Comparison of ENCODE assay signal across 8 cellular contexts in genomic region chr14:63642656-63643382, GRCh38. TPM values are rescaled to one million over a fixed set of nuclear protein-coding genes. Genes with fewer than 3 reads are reported as not detected.
A peak's percentile ranks its signal among the peaks of the same experiment; 100 is the strongest.
DNase-seq lines count a peak whose midpoint lies in the region; ATAC-seq lines count a peak whose summit lies in the region.

No MANE protein-coding gene starts in this region.

- H3K4me1 Mint-ChIP-seq in T-helper 1 cell treated with Interleukin-12 subunit alpha and Interleukin-12 subunit beta and Interleukin-4 antibody, amounts not matched to agents 30 μg/mL and 1 μg/mL, for 36 hours (ENCODE audit: low read depth) = peaks cover 22% of the 10 kb centered on the region
- H3K4me1 Mint-ChIP-seq in activated CD8-positive, alpha-beta T cell treated with anti-CD3 and anti-CD28 coated beads, Interleukin-2, amount 10 ng/mL, durations not matched to agents 7 days and 5 days (ENCODE audit: low read depth) = peaks cover 30% of the 10 kb centered on the region

- H3K27me3 Mint-ChIP-seq in T-helper 1 cell treated with Interleukin-12 subunit alpha and Interleukin-12 subunit beta and Interleukin-4 antibody, amounts not matched to agents 30 μg/mL and 1 μg/mL, for 36 hours (ENCODE audit: low read depth) = no peaks in the 10 kb centered on the region
- no peaks in the 10 kb centered on the region for H3K27me3 Mint-ChIP-seq in activated CD8-positive, alpha-beta T cell treated with anti-CD3 and anti-CD28 coated beads, Interleukin-2, amount 10 ng/mL, durations not matched to agents 7 days and 5 days (ENCODE audit: low read depth)

- H3K4me3 Mint-ChIP-seq in T-helper 1 cell treated with Interleukin-12 subunit alpha and Interleukin-12 subunit beta and Interleukin-4 antibody, amounts not matched to agents 30 μg/mL and 1 μg/mL, for 36 hours = peak overlapping the region; percentile 90
- H3K4me3 Mint-ChIP-seq in activated CD8-positive, alpha-beta T cell treated with anti-CD3 and anti-CD28 coated beads, Interleukin-2, amount 10 ng/mL, durations not matched to agents 7 days and 5 days = peak overlapping the region; percentile 76

- H3K9ac ChIP-seq in iPS-18a (ENCODE audit: low read length) = peak overlapping the region; percentile 90

- DNase-seq in T-helper 1 cell (no peak), NCI-H510A treated with DMSO at 0.1 percent for 48 hours (lab: John Stamatoyannopoulos, UW) (no peak)
- no peak for DNase-seq in activated CD8-positive, alpha-beta T cell treated with anti-CD3 and anti-CD28 coated beads, Interleukin-2, amount 10 ng/mL, durations not matched to agents 7 days and 5 days

- H3K9me3 ChIP-seq in iPS-18a (ENCODE audit: control insufficient read depth, low read depth, low read length) = no peaks in the 10 kb centered on the region

- no peaks in the 10 kb centered on the region for H3K36me3 ChIP-seq in iPS-18a (ENCODE audit: control insufficient read depth, low read depth, low read length)

- CTCF ChIA-PET in activated CD8-positive, alpha-beta T cell treated with anti-CD3 and anti-CD28 coated beads, Interleukin-2, amount 10 ng/mL, durations not matched to agents 7 days and 5 days (lab: Charles Lee) = interaction anchor here (0.9 to 3.6 kb wide), 13 partner anchors 8 to 266 kb away, joined by 3 to 32 read pairs (median 3); no protein-coding TSS in a partner anchor

- POLR2A ChIA-PET in activated CD8-positive, alpha-beta T cell treated with anti-CD3 and anti-CD28 coated beads, Interleukin-2, amount 10 ng/mL, durations not matched to agents 7 days and 5 days (lab: Charles Lee) = interaction anchor here (0.5 to 2.7 kb wide), 6 partner anchors 8 to 449 kb away, joined by 3 to 32 read pairs (median 7); partner anchors contain the start of gene PPP2R5E

- no peak for ATAC-seq in activated CD8-positive, alpha-beta T cell treated with anti-CD3 and anti-CD28 coated beads, Interleukin-2, amount 10 ng/mL, durations not matched to agents 7 days and 5 days
- no peak for ATAC-seq in HG02588 (IDR thresholded peaks at IDR 0.05; ENCODE audit: unreplicated experiment)
- no peak for ATAC-seq in HG03045 (IDR thresholded peaks at IDR 0.05; ENCODE audit: unreplicated experiment)

- H3K27me3 ChIP-seq in iPS-18a (ENCODE audit: control insufficient read depth, insufficient read depth, low read length) = no peaks in the 10 kb centered on the region

- no peaks in the 10 kb centered on the region for H3K9me3 Mint-ChIP-seq in T-helper 1 cell treated with Interleukin-12 subunit alpha and Interleukin-12 subunit beta and Interleukin-4 antibody, amounts not matched to agents 30 μg/mL and 1 μg/mL, for 36 hours
- H3K9me3 Mint-ChIP-seq in activated CD8-positive, alpha-beta T cell treated with anti-CD3 and anti-CD28 coated beads, Interleukin-2, amount 10 ng/mL, durations not matched to agents 7 days and 5 days (ENCODE audit: insufficient read depth) = no peaks in the 10 kb centered on the region

- H3K36me3 Mint-ChIP-seq in T-helper 1 cell treated with Interleukin-12 subunit alpha and Interleukin-12 subunit beta and Interleukin-4 antibody, amounts not matched to agents 30 μg/mL and 1 μg/mL, for 36 hours (ENCODE audit: low read depth) = peaks cover 14% of the 10 kb centered on the region
- H3K36me3 Mint-ChIP-seq in activated CD8-positive, alpha-beta T cell treated with anti-CD3 and anti-CD28 coated beads, Interleukin-2, amount 10 ng/mL, durations not matched to agents 7 days and 5 days (ENCODE audit: low read depth) = peaks cover 20% of the 10 kb centered on the region

- H3K27ac Mint-ChIP-seq in T-helper 1 cell treated with Interleukin-12 subunit alpha and Interleukin-12 subunit beta and Interleukin-4 antibody, amounts not matched to agents 30 μg/mL and 1 μg/mL, for 36 hours = peak overlapping the region; percentile 90
- peak overlapping the region; percentile 92 for H3K27ac Mint-ChIP-seq in activated CD8-positive, alpha-beta T cell treated with anti-CD3 and anti-CD28 coated beads, Interleukin-2, amount 10 ng/mL, durations not matched to agents 7 days and 5 days

- no peak overlapping the region for H3K27ac ChIP-seq in iPS-18a (ENCODE audit: low read length)
- peak overlapping the region; percentile 28 for H3K27ac ChIP-seq in temporal lobe (ENCODE audit: low read depth, low read length)

- peak overlapping the region; percentile 84 for H3K4me3 ChIP-seq in iPS-18a (ENCODE audit: low read length)

- H3K4me1 ChIP-seq in iPS-18a (ENCODE audit: control insufficient read depth, low read depth, low read length) = peaks cover 4% of the 10 kb centered on the region

RNA-seq across cellular contexts. Expression of gene WDR89, which starts 1.1 kb away (rescaled TPM):
- 10 to 100 TPM; 21.8 to 21.9 TPM for total RNA-seq in activated CD8-positive, alpha-beta T cell treated with anti-CD3 and anti-CD28 coated beads, Interleukin-2, amount 10 ng/mL, durations not matched to agents 7 days and 5 days
- total RNA-seq in temporal lobe = 22.4 TPM
